In genomic region chr3:38030126-38031021, GRCh38 we compare ENCODE assay signal across 9 cellular contexts. TPM values are rescaled to one million over a fixed set of nuclear protein-coding genes. Genes with fewer than 3 reads are reported as not detected.
A peak's percentile ranks its signal among the peaks of the same experiment; 100 is the strongest.
DNase-seq lines count a peak whose midpoint lies in the region; ATAC-seq, FAIRE-seq and TF ChIP-seq lines count a peak whose summit lies in the region.
"Had no signal": no experiment of that assay in that cellular context is flagged by ENCODE, and none has a peak within 500 bp of the region (broad histone marks: within the 10 kb centered on the region; RNA-seq: fewer than 3 reads in every experiment).

No MANE protein-coding gene starts in this region.

- no peak overlapping the region for H4K91ac ChIP-seq in H1 (replicated peaks; ENCODE audit: insufficient read length, low read length)

- H3K27ac ChIP-seq in left ventricle myocardium inferior (replicated peaks) = peak overlapping the region; percentile 88
- no peak overlapping the region for H3K27ac ChIP-seq in H1 (ENCODE audit: low read depth, low read length)
- H3K27ac ChIP-seq in naive thymus-derived CD4-positive, alpha-beta T cell (ENCODE audit: low read depth, low read length) = no peak overlapping the region
- peak overlapping the region; percentile 95 for H3K27ac ChIP-seq in vagina

- TF ChIP-seq EP300 in H1 (IDR thresholded peaks at IDR 0.05; ENCODE audit: borderline replicate concordance in 1 of 2, low read depth in 2 of 2, low read length in 2 of 2) = no peak

- DNase-seq in left ventricle myocardium inferior = no peak
- no peak for DNase-seq in left cardiac atrium
- DNase-seq in H1 (ENCODE audit: low read depth in 1 of 2, low spot score in 2 of 2) = no peak
- no peak for DNase-seq in naive thymus-derived CD4-positive, alpha-beta T cell
- peak in 1 of 2 donors; percentile 86 for DNase-seq in vagina (ENCODE audit: extremely low spot score in 2 of 2)
- no peak for DNase-seq in HTR-8/SVneo (ENCODE audit: insufficient read length, low spot score)

- intact Hi-C loops in left ventricle myocardium inferior (cut with micrococcal nuclease) (no loop called here), left cardiac atrium (cut with DNase I) (no loop called here), vagina (cut with DNase I) (no loop called here)
- intact Hi-C loops in naive thymus-derived CD4-positive, alpha-beta T cell (cut with micrococcal nuclease) = no loop called here

- peaks cover 4 to 47% (median 18%) of the 10 kb centered on the region in 5 donors for H3K27me3 Mint-ChIP-seq in naive thymus-derived CD4-positive, alpha-beta T cell

- H3K4me3 ChIP-seq in left ventricle myocardium inferior = peak overlapping the region; percentile 85
- peak overlapping the region; percentile 50 to 88 (median 61) for H3K4me3 ChIP-seq in H1 (ENCODE audit: extremely low read depth in 1 of 4, insufficient read depth in 2 of 4, low read depth in 3 of 4, low read length in 4 of 4)
- H3K4me3 ChIP-seq in naive thymus-derived CD4-positive, alpha-beta T cell (ENCODE audit: low read length) = peak overlapping the region; percentile 34
- H3K4me3 ChIP-seq in vagina = peak overlapping the region; percentile 80

- POLR2A ChIA-PET in H1 (lab: Charles Lee; ENCODE audit: partially characterized antibody) = interaction anchor here (1.0 to 2.2 kb wide), 3 partner anchors 8 to 36 kb away, joined by 3 to 9 read pairs (median 5); partner anchors contain the start of gene DLEC1
- POLR2A ChIA-PET in naive thymus-derived CD4-positive, alpha-beta T cell (lab: Charles Lee) = interaction anchor here (0.9 to 3.0 kb wide), 3 partner anchors 9 to 55 kb away, joined by 3 to 15 read pairs (median 5); partner anchors contain the start of gene DLEC1

- H2BK15ac ChIP-seq in H1 (ENCODE audit: low read length) = no peak overlapping the region

- no peak for TF ChIP-seq RAD21 in H1 (IDR thresholded peaks at IDR 0.05 in 1 of 2, conservative IDR thresholded peaks at IDR 0.05 in 1 of 2; ENCODE audit: low read depth in 2 of 2, low read length in 2 of 2)

- H3K23ac ChIP-seq in H1 (ENCODE audit: insufficient read length) = no peak overlapping the region

- H2BK120ac ChIP-seq in H1 (replicated peaks; ENCODE audit: low read depth, low read length) = no peak overlapping the region

- peak overlapping the region; percentile 18; the same call in 1 of the 2 replicates for H2BK12ac ChIP-seq in H1 (ENCODE audit: low read depth, low read length)

- peak overlapping the region; percentile 33 for H3K56ac ChIP-seq in H1 (replicated peaks; ENCODE audit: insufficient read length, low read depth, low read length)

- CTCF ChIA-PET in H1 (lab: Charles Lee; ENCODE audit: partially characterized antibody) = interaction anchor here (0.6 to 4.1 kb wide), 5 partner anchors 11 to 121 kb away, joined by 3 to 15 read pairs (median 4); no protein-coding TSS in a partner anchor
- CTCF ChIA-PET in naive thymus-derived CD4-positive, alpha-beta T cell (lab: Charles Lee) = interaction anchor here (1.3 kb wide), 1 partner anchor 8 kb away, joined by 3 read pairs; the partner anchor contains the start of gene DLEC1

- no peak for FAIRE-seq in H1 (lab: Jason Lieb, UNC)
- no peak for FAIRE-seq in HTR-8/SVneo (lab: Jason Lieb, UNC)

- peaks cover 12% of the 10 kb centered on the region; the same call in 1 of the 2 replicates for H3K23me2 ChIP-seq in H1 (ENCODE audit: low read depth, low read length)

- H3K36me3 Mint-ChIP-seq in naive thymus-derived CD4-positive, alpha-beta T cell = peaks cover 0 to 3% (median 0%) of the 10 kb centered on the region in 5 donors

- no peaks in the 10 kb centered on the region for H3K27me3 ChIP-seq in left ventricle myocardium inferior (ENCODE audit: low read depth)
- H3K27me3 ChIP-seq in H1 (replicated peaks in 1 of 4; ENCODE audit: control insufficient read depth in 3 of 4, extremely low read depth in 1 of 4, insufficient read depth in 3 of 4, low read length in 3 of 4) = peaks cover 27 to 58% (median 50%) of the 10 kb centered on the region in 4 experiments
- peaks cover 0 to 3% of the 10 kb centered on the region in 2 donors for H3K27me3 ChIP-seq in naive thymus-derived CD4-positive, alpha-beta T cell (ENCODE audit: control insufficient read depth in 2 of 2, insufficient read depth in 2 of 2, low read length in 2 of 2)
- no peaks in the 10 kb centered on the region for H3K27me3 ChIP-seq in vagina

- peaks cover 8% of the 10 kb centered on the region in 2 experiments for H4K20me1 ChIP-seq in H1 (replicated peaks in 1 of 2; ENCODE audit: control insufficient read depth in 1 of 2, insufficient read depth in 2 of 2, low read length in 2 of 2)

- 65% methylated on average over 8 of the region's 8 CpGs; no CpG with 5 or more reads in 1 of the 2 experiments for WGBS in H1 (ENCODE audit: extremely low coverage in 1 of 2, insufficient coverage in 1 of 2, insufficient read length in 1 of 2, insufficient replicate concordance in 2 of 2, low coverage in 1 of 2, low lambda C conversion rate in 2 of 2, missing lambda C conversion rate in 1 of 2), 2 experiments

- no peaks in the 10 kb centered on the region for H3K9me3 Mint-ChIP-seq in naive thymus-derived CD4-positive, alpha-beta T cell

- H2AK5ac ChIP-seq in H1 (ENCODE audit: low read depth, low read length) = no peak overlapping the region

- peak overlapping the region; percentile 69 to 83 for H3K4me2 ChIP-seq in H1 (ENCODE audit: insufficient read depth in 1 of 2, low read depth in 2 of 2, low read length in 2 of 2)

- peak overlapping the region; percentile 36 to 73 (median 59) for H3K4me3 Mint-ChIP-seq in naive thymus-derived CD4-positive, alpha-beta T cell

- H3K9ac ChIP-seq in H1 (replicated peaks in 1 of 4; ENCODE audit: extremely low read depth in 1 of 4, low read depth in 3 of 4, low read length in 3 of 4) = peak overlapping the region in 3 of 4 experiments; percentile 22 to 38 (median 25); a peak in 5 of 7 replicates

- no peaks in the 10 kb centered on the region for H3K79me2 ChIP-seq in H1 (ENCODE audit: control insufficient read depth in 1 of 2, insufficient read depth in 2 of 2, low read length in 2 of 2)

- H3K4me1 ChIP-seq in left ventricle myocardium inferior (peaks cover 37% of the 10 kb centered on the region), H1 (replicated peaks in 1 of 4; ENCODE audit: control insufficient read depth in 3 of 4, insufficient read depth in 4 of 4, low read length in 3 of 4) (peaks cover 0 to 6% (median 4%) of the 10 kb centered on the region in 4 experiments; a peak in 6 of 7 replicates), vagina (peaks cover 61% of the 10 kb centered on the region)
- peaks cover 23 to 24% of the 10 kb centered on the region in 2 donors for H3K4me1 ChIP-seq in naive thymus-derived CD4-positive, alpha-beta T cell (ENCODE audit: control insufficient read depth in 2 of 2, insufficient read depth in 2 of 2, low read length in 2 of 2)

- H3K18ac ChIP-seq in H1 (ENCODE audit: extremely low read depth, low read length) = peak overlapping the region; percentile 1; the same call in 1 of the 2 replicates

- ATAC-seq in left cardiac atrium = no peak
- ATAC-seq in naive thymus-derived CD4-positive, alpha-beta T cell = no peak
- no peak for ATAC-seq in HG03520 (IDR thresholded peaks at IDR 0.05; ENCODE audit: unreplicated experiment)
- no peak for ATAC-seq in GM21825 (IDR thresholded peaks at IDR 0.05; ENCODE audit: unreplicated experiment)

- no peaks in the 10 kb centered on the region for H3K79me1 ChIP-seq in H1 (ENCODE audit: low read depth, low read length)

- no peaks in the 10 kb centered on the region for H3K36me3 ChIP-seq in left ventricle myocardium inferior
- H3K36me3 ChIP-seq in H1 (ENCODE audit: control insufficient read depth in 2 of 4, insufficient read depth in 4 of 4, low read length in 3 of 4) = no peaks in the 10 kb centered on the region
- no peaks in the 10 kb centered on the region for H3K36me3 ChIP-seq in naive thymus-derived CD4-positive, alpha-beta T cell (ENCODE audit: control insufficient read depth in 2 of 3, insufficient read depth in 3 of 3, low read length in 3 of 3)
- no peaks in the 10 kb centered on the region for H3K36me3 ChIP-seq in vagina

- H3K9me3 ChIP-seq in left ventricle myocardium inferior (replicated peaks) (no peaks in the 10 kb centered on the region), H1 (ENCODE audit: insufficient read depth in 2 of 2, low read depth in 1 of 2, low read length in 1 of 2) (no peaks in the 10 kb centered on the region), vagina (no peaks in the 10 kb centered on the region)
- H3K9me3 ChIP-seq in naive thymus-derived CD4-positive, alpha-beta T cell (ENCODE audit: control insufficient read depth in 2 of 3, low read length in 3 of 3) = no peaks in the 10 kb centered on the region

- peak overlapping the region in 4 of 9 donors; percentile 19 to 85 (median 50) for H3K27ac Mint-ChIP-seq in naive thymus-derived CD4-positive, alpha-beta T cell

- H2BK20ac ChIP-seq in H1 (ENCODE audit: low read length) = no peak overlapping the region; the same call in 1 of the 2 replicates

- no peak for TF ChIP-seq POLR2A in H1 (IDR thresholded peaks at IDR 0.05; ENCODE audit: control extremely low read depth in 1 of 2, low read depth in 2 of 2, low read length in 2 of 2)
- no peak for TF ChIP-seq POLR2A in vagina (IDR thresholded peaks at IDR 0.05)

- peak overlapping the region; percentile 87 for H4K8ac ChIP-seq in H1 (ENCODE audit: extremely low read depth, insufficient read depth, low read length)

- no peak overlapping the region for H2BK5ac ChIP-seq in H1 (ENCODE audit: low read depth, low read length)

- TF ChIP-seq CTCF in left ventricle myocardium inferior (IDR thresholded peaks at IDR 0.05; ENCODE audit: borderline replicate concordance) (no peak), H1 (IDR thresholded peaks at IDR 0.05; ENCODE audit: control extremely low read depth in 1 of 3, insufficient read depth in 1 of 3, low read depth in 1 of 3, low read length in 3 of 3) (no peak), vagina (IDR thresholded peaks at IDR 0.05) (no peak)

- H3K4me1 Mint-ChIP-seq in naive thymus-derived CD4-positive, alpha-beta T cell = peaks cover 18 to 29% (median 24%) of the 10 kb centered on the region in 7 donors

- no peak overlapping the region for H3K4ac ChIP-seq in H1 (replicated peaks; ENCODE audit: insufficient read length, low read depth, low read length)

- peak overlapping the region; percentile 58; the same call in 1 of the 2 replicates for H2AFZ ChIP-seq in H1 (ENCODE audit: low read length)

- H3K14ac ChIP-seq in H1 (ENCODE audit: insufficient read length) = no peak overlapping the region

- no peak overlapping the region for H4K5ac ChIP-seq in H1 (ENCODE audit: insufficient read length, low read depth, low read length)

RNA-seq across cellular contexts. Expression of gene PLCD1, which starts 0.9 kb away (rescaled TPM):
- total RNA-seq in left ventricle myocardium inferior (10.3 TPM), left cardiac atrium (10 to 100 TPM; 10.8 to 12.3 TPM), vagina (68.5 TPM)
- 15.7 and 19.2 TPM in 2 replicates for total RNA-seq in H1 (2021; fragmentation: NEBNext Ultra II Directional; extraction: Animal tissue kit (Norgen Biotek cat#: 25700))
- 15.3 and 25.7 TPM in 2 replicates for polyA plus RNA-seq in H1 (2011; rRNA removed)
- polyA plus RNA-seq in H1 (2011; cell fraction: cytosol; rRNA removed) = 16.8 TPM
- 40.8 TPM for polyA plus RNA-seq in H1 (2011; cell fraction: nucleus; rRNA removed)
- 10.7 to 22.5 TPM (median 19.3 TPM) in 4 replicates for polyA plus RNA-seq in H1 (2012, experiment 1 of 2)
- polyA plus RNA-seq in H1 (2012, experiment 2 of 2) = 24.9 TPM
- polyA plus RNA-seq in H1 (2013, experiment 1 of 2) = 16.6 TPM
- 15.4 TPM for polyA plus RNA-seq in H1 (2013, experiment 2 of 2)
- 15.5 and 19.6 TPM in 2 replicates for polyA minus RNA-seq in H1 (2011; rRNA and poly(A)+ RNA removed)
- 9.8 TPM for polyA minus RNA-seq in H1 (2011; cell fraction: cytosol; rRNA and poly(A)+ RNA removed)
- 18.4 TPM for polyA minus RNA-seq in H1 (2011; cell fraction: nucleus; rRNA and poly(A)+ RNA removed)
- total RNA-seq in naive thymus-derived CD4-positive, alpha-beta T cell = 10 to 100 TPM; 18.4 to 44.0 (median 41.3) TPM
- polyA plus RNA-seq in naive thymus-derived CD4-positive, alpha-beta T cell = 10 to 100 TPM; 13.1 to 26.3 TPM

RNA-seq across cellular contexts. Expression of gene DLEC1, which starts 8.6 kb away (rescaled TPM):
- 0.08 TPM for total RNA-seq in left ventricle myocardium inferior
- total RNA-seq in left cardiac atrium = under 1 TPM; 0.29 to 0.82 TPM
- 0.75 and 0.76 TPM in 2 replicates for total RNA-seq in H1 (2021; fragmentation: NEBNext Ultra II Directional; extraction: Animal tissue kit (Norgen Biotek cat#: 25700))
- 0.26 and 0.36 TPM in 2 replicates for polyA plus RNA-seq in H1 (2011; rRNA removed)
- 0.31 TPM for polyA plus RNA-seq in H1 (2011; cell fraction: cytosol; rRNA removed)
- 3.0 TPM for polyA plus RNA-seq in H1 (2011; cell fraction: nucleus; rRNA removed)
- polyA plus RNA-seq in H1 (2012, experiment 1 of 2) = 0.43 to 0.87 TPM (median 0.62 TPM) in 4 replicates
- polyA plus RNA-seq in H1 (2012, experiment 2 of 2) = 0.29 TPM
- 1.4 TPM for polyA plus RNA-seq in H1 (2013, experiment 1 of 2)
- 0.17 TPM for polyA plus RNA-seq in H1 (2013, experiment 2 of 2)
- 0.63 and 1.4 TPM in 2 replicates for polyA minus RNA-seq in H1 (2011; rRNA and poly(A)+ RNA removed)
- 0.29 TPM for polyA minus RNA-seq in H1 (2011; cell fraction: cytosol; rRNA and poly(A)+ RNA removed)
- 3.0 TPM for polyA minus RNA-seq in H1 (2011; cell fraction: nucleus; rRNA and poly(A)+ RNA removed)
- 1 to 10 TPM; 1.5 to 9.4 (median 7.5) TPM for total RNA-seq in naive thymus-derived CD4-positive, alpha-beta T cell
- polyA plus RNA-seq in naive thymus-derived CD4-positive, alpha-beta T cell = under 1 TPM; 0.41 to 0.73 TPM
- total RNA-seq in vagina = 0.25 TPM
- total RNA-seq: RPMI7951 had no signal

RNA-seq across cellular contexts. Expression of gene VILL, which starts 39.8 kb away (rescaled TPM):
- total RNA-seq in left ventricle myocardium inferior (3.6 TPM), left cardiac atrium (1 to 10 TPM; 6.1 to 6.2 TPM), vagina (7.9 TPM)
- total RNA-seq in H1 (2021; fragmentation: NEBNext Ultra II Directional; extraction: Animal tissue kit (Norgen Biotek cat#: 25700)) = 4.1 and 4.6 TPM in 2 replicates
- polyA plus RNA-seq in H1 (2011; rRNA removed) = 4.2 and 7.4 TPM in 2 replicates
- polyA plus RNA-seq in H1 (2011; cell fraction: cytosol; rRNA removed) = 5.9 TPM
- 20.0 TPM for polyA plus RNA-seq in H1 (2011; cell fraction: nucleus; rRNA removed)
- 2.4 to 5.7 TPM (median 4.2 TPM) in 4 replicates for polyA plus RNA-seq in H1 (2012, experiment 1 of 2)
- 3.4 TPM for polyA plus RNA-seq in H1 (2012, experiment 2 of 2)
- polyA plus RNA-seq in H1 (2013, experiment 1 of 2) = 1.4 TPM
- 1.5 TPM for polyA plus RNA-seq in H1 (2013, experiment 2 of 2)
- 7.7 and 8.0 TPM in 2 replicates for polyA minus RNA-seq in H1 (2011; rRNA and poly(A)+ RNA removed)
- 2.5 TPM for polyA minus RNA-seq in H1 (2011; cell fraction: cytosol; rRNA and poly(A)+ RNA removed)
- polyA minus RNA-seq in H1 (2011; cell fraction: nucleus; rRNA and poly(A)+ RNA removed) = 11.4 TPM
- 10 to 100 TPM; 22.4 to 43.3 (median 29.5) TPM for total RNA-seq in naive thymus-derived CD4-positive, alpha-beta T cell
- polyA plus RNA-seq in naive thymus-derived CD4-positive, alpha-beta T cell = 10 to 100 TPM; 15.7 to 28.9 TPM

Comparison
In these comparisons a context has a peak if more than half of its experiments do, and no peak if none do; other contexts are left out.
1. H3K27ac ChIP-seq: peak in left ventricle myocardium inferior (single experiment) and vagina (single experiment); none in H1 (single experiment) and naive thymus-derived CD4-positive, alpha-beta T cell (single experiment).
2. H3K4me3 ChIP-seq: peak in every context shown above with its lines; median percentile 85 in left ventricle myocardium inferior; 80 in vagina; 61 in H1; 34 in naive thymus-derived CD4-positive, alpha-beta T cell.